Comparison of ENCODE assay signal across 13 cellular contexts in the genomic region with DNA sequence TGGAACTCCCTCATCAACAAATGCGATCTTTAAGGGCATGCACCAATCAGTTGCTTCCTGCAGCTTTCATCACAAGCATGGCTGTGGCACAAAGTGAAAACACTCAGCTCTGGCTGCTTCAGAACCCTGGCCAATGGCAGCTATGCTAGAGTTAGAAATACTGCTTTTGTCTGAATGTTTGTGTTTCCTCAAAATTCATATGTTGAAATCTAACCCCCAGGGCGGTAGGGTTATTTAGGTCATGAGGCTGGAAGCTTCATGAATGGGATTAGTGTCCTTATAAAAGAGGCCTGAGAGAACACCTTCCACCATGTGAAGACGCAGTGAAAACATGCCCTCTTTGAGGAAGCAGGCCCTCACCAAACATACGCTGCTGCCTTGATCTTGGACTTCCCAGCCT.
A peak's percentile ranks its signal among the peaks of the same experiment; 100 is the strongest.
DNase-seq lines count a peak whose midpoint lies in the region; ATAC-seq and TF ChIP-seq lines count a peak whose summit lies in the region.
"Had no signal": no experiment of that assay in that cellular context is flagged by ENCODE, and none has a peak within 500 bp of the region (broad histone marks: within the 10 kb centered on the region; RNA-seq: fewer than 3 reads in every experiment).

No MANE protein-coding gene starts in this region.

- 0 out of 2 replicates have a peak, but pooled peaks cover 4% of the 10 kb centered on the region for H3K9me2 ChIP-seq in GM23338 (ENCODE audit: insufficient read depth)

- H3K4me3 Mint-ChIP-seq in GM23338, result no peak overlapping the region
- H3K4me3 Mint-ChIP-seq in endodermal cell, result no peak overlapping the region
- H3K4me3 Mint-ChIP-seq in neural crest cell, result no peak overlapping the region
- H3K4me3 Mint-ChIP-seq in type B pancreatic cell, result no peak overlapping the region
- H3K4me3 Mint-ChIP-seq: CD4-positive, alpha-beta memory T cell had no signal

- ATAC-seq in GM23338 (no peak), HG03095 (IDR thresholded peaks at IDR 0.05; ENCODE audit: unreplicated experiment) (no peak)

- no peaks in the 10 kb centered on the region for H3F3A ChIP-seq in GM23338 (replicated peaks; ENCODE audit: low read depth)

- H2AFZ ChIP-seq in GM23338, result peak overlapping the region; percentile 38; the same call in 1 of the 2 replicates

- H3K36me3 ChIP-seq in GM23338 (ENCODE audit: insufficient read depth) (no peaks in the 10 kb centered on the region), endodermal cell (ENCODE audit: control insufficient read depth, insufficient read depth, low read length) (no peaks in the 10 kb centered on the region)

- H3K27me3 Mint-ChIP-seq in GM23338 (ENCODE audit: insufficient read depth, low read depth, poor library complexity) (peaks cover under 1% of the 10 kb centered on the region), endodermal cell (ENCODE audit: insufficient read depth) (no peaks in the 10 kb centered on the region), neural crest cell (ENCODE audit: low read depth) (peaks cover 13% of the 10 kb centered on the region), type B pancreatic cell (no peaks in the 10 kb centered on the region)

- DNase-seq in COLO829 (ENCODE audit: low spot score) (peak; percentile 5), GM23338 (ENCODE audit: low spot score) (no peak), endodermal cell (no peak), neural crest cell (ENCODE audit: low read depth, low spot score) (peak; percentile 2), type B pancreatic cell (ENCODE audit: extremely low spot score, unreplicated experiment) (no peak)
- DNase-seq: C1 segment of cervical spinal cord; Caco-2; CD4-positive, alpha-beta memory T cell; DMS153; DND-41; H7; HCEC 1CT had no signal

- H3K4me2 ChIP-seq in GM23338, result no peak overlapping the region

- H3K9me3 Mint-ChIP-seq in GM23338, result no peaks in the 10 kb centered on the region
- peaks cover 3% of the 10 kb centered on the region for H3K9me3 Mint-ChIP-seq in endodermal cell
- no peaks in the 10 kb centered on the region for H3K9me3 Mint-ChIP-seq in neural crest cell
- no peaks in the 10 kb centered on the region for H3K9me3 Mint-ChIP-seq in type B pancreatic cell

- H3K27ac ChIP-seq in GM23338 (ENCODE audit: low read depth), result no peak overlapping the region
- no peak overlapping the region for H3K27ac ChIP-seq in endodermal cell (ENCODE audit: low read depth, low read length)

- H3K4me3 ChIP-seq in GM23338, result no peak overlapping the region
- H3K4me3 ChIP-seq in endodermal cell (ENCODE audit: low read length), result peak overlapping the region; percentile 21

- no peak overlapping the region for H3K9ac ChIP-seq in endodermal cell (ENCODE audit: extremely low read depth, low read length, poor library complexity, severe bottlenecking)

- H3K79me2 ChIP-seq in GM23338 (replicated peaks; ENCODE audit: insufficient read depth), result no peaks in the 10 kb centered on the region

- H3K4me1 ChIP-seq in GM23338 (ENCODE audit: insufficient read depth) (no peaks in the 10 kb centered on the region), endodermal cell (ENCODE audit: control insufficient read depth, insufficient read depth, low read length) (peaks cover 2% of the 10 kb centered on the region)
- H3K4me1 ChIP-seq: Caco-2 had no signal

- peaks cover 14% of the 10 kb centered on the region for H3K9me3 ChIP-seq in endodermal cell (ENCODE audit: control insufficient read depth, low read length)
- H3K9me3 ChIP-seq: Caco-2 had no signal

- no peaks in the 10 kb centered on the region for H3K36me3 Mint-ChIP-seq in GM23338 (ENCODE audit: low read depth)
- H3K36me3 Mint-ChIP-seq in endodermal cell (ENCODE audit: low read depth), result no peaks in the 10 kb centered on the region
- H3K36me3 Mint-ChIP-seq in neural crest cell (ENCODE audit: low read depth), result no peaks in the 10 kb centered on the region
- no peaks in the 10 kb centered on the region for H3K36me3 Mint-ChIP-seq in type B pancreatic cell
- H3K36me3 Mint-ChIP-seq: CD4-positive, alpha-beta memory T cell had no signal

- no peak overlapping the region for H3K27ac Mint-ChIP-seq in GM23338
- H3K27ac Mint-ChIP-seq in endodermal cell, result no peak overlapping the region
- H3K27ac Mint-ChIP-seq in neural crest cell (ENCODE audit: unreplicated experiment), result no peak overlapping the region
- no peak overlapping the region for H3K27ac Mint-ChIP-seq in type B pancreatic cell
- H3K27ac Mint-ChIP-seq: CD4-positive, alpha-beta memory T cell had no signal

- H3K27me3 ChIP-seq in GM23338 (ENCODE audit: insufficient read depth), result no peaks in the 10 kb centered on the region
- H3K27me3 ChIP-seq in endodermal cell (ENCODE audit: control insufficient read depth, insufficient read depth, low read length, poor library complexity, severe bottlenecking), result no peaks in the 10 kb centered on the region

- H3K4me1 Mint-ChIP-seq in GM23338 (no peaks in the 10 kb centered on the region), endodermal cell (peaks cover 18% of the 10 kb centered on the region), neural crest cell (no peaks in the 10 kb centered on the region), type B pancreatic cell (ENCODE audit: unreplicated experiment) (no peaks in the 10 kb centered on the region)
- H3K4me1 Mint-ChIP-seq: CD4-positive, alpha-beta memory T cell had no signal

- 87 to 100% methylated on average over 2 to 4 of the region's 4 CpGs for WGBS in endodermal cell (ENCODE audit: insufficient coverage in 1 of 2, insufficient read length in 1 of 2), 2 experiments

- no peak for TF ChIP-seq CTCF in GM23338 (conservative IDR thresholded peaks at IDR 0.05; ENCODE audit: low read depth in 2 of 2)
- no peak for TF ChIP-seq CTCF in endodermal cell (conservative IDR thresholded peaks at IDR 0.05)
- TF ChIP-seq CTCF in neural crest cell (conservative IDR thresholded peaks at IDR 0.05), result no peak
- TF ChIP-seq CTCF in type B pancreatic cell (conservative IDR thresholded peaks at IDR 0.05), result no peak

- H4K20me1 ChIP-seq in GM23338 (replicated peaks; ENCODE audit: insufficient read depth), result no peaks in the 10 kb centered on the region

TF ChIP-seq in GM23338, 12 proteins besides CTCF, POLR2A, EP300 and RAD21:
- TF ChIP-seq ZNF114 (CRISPR knock-in tag; IDR thresholded peaks at IDR 0.05), result no peak
- TF ChIP-seq EZH2 (IDR thresholded peaks at IDR 0.05; ENCODE audit: low read depth, unreplicated experiment), result no peak
- TF ChIP-seq REST (IDR thresholded peaks at IDR 0.05; ENCODE audit: unreplicated experiment), result no peak

Comparison
In these comparisons a context has a peak if more than half of its experiments do, and no peak if none do; other contexts are left out.
1. DNase-seq: peak in COLO829 (single experiment) and neural crest cell (single experiment); none in GM23338 (single experiment), endodermal cell (single experiment) and type B pancreatic cell (single experiment).